Comparison of ENCODE assay signal across 8 cellular contexts in genomic region chr1:12179111-12179519, GRCh38.
DNase-seq lines count a peak whose midpoint lies in the region; ATAC-seq and TF ChIP-seq lines count a peak whose summit lies in the region.

No MANE protein-coding gene starts in this region.

- peaks cover 4% of the 10 kb centered on the region for H3K36me3 ChIP-seq in GM06990 (ENCODE audit: control insufficient read depth, insufficient read depth, low read length)
- peaks cover 24% of the 10 kb centered on the region for H3K36me3 ChIP-seq in effector memory CD4-positive, alpha-beta T cell (ENCODE audit: control insufficient read depth, insufficient read depth, low read length)

- peak overlapping the region; percentile 88 for H3K27ac ChIP-seq in effector memory CD4-positive, alpha-beta T cell (ENCODE audit: insufficient read depth, low read length, poor library complexity, severe bottlenecking)

- no peak overlapping the region for H3K4me3 ChIP-seq in GM06990 (replicated peaks; ENCODE audit: low read depth, low read length)
- peak overlapping the region; percentile 44 for H3K4me3 ChIP-seq in effector memory CD4-positive, alpha-beta T cell (ENCODE audit: insufficient read depth, low read depth, low read length, poor library complexity, severe bottlenecking)

- DNase-seq in GM06990 (ENCODE audit: extremely low read depth, insufficient read length) (peak; percentile 52), NCI-H2081 treated with DMSO at 0.1 percent for 48 hours (lab: John Stamatoyannopoulos, UW) (no peak)
- DNase-seq in activated CD4-positive, alpha-beta T cell treated with anti-CD3 and anti-CD28 coated beads, Interleukin-2, amount 50 U/mL, for 4 hours: peak; percentile 79 to 84
- peak; percentile 82 to 92 (median 87) for DNase-seq in effector memory CD4-positive, alpha-beta T cell
- DNase-seq in stimulated activated CD4-positive, alpha-beta T cell treated with anti-CD3 and anti-CD28 coated beads, Interleukin-15, amount 100 ng/mL, for 48 hours (ENCODE audit: low read depth in 2 of 2): peak; percentile 76 to 77

- no peak for TF ChIP-seq CTCF in GM06990 (IDR thresholded peaks at IDR 0.05; ENCODE audit: insufficient read depth, low read length, poor library complexity, severe bottlenecking)

- H3K9me3 ChIP-seq in effector memory CD4-positive, alpha-beta T cell (ENCODE audit: control insufficient read depth, low read length): no peaks in the 10 kb centered on the region

- no peaks in the 10 kb centered on the region for H3K27me3 ChIP-seq in GM06990 (replicated peaks; ENCODE audit: control insufficient read depth, insufficient read depth, low read length)
- H3K27me3 ChIP-seq in effector memory CD4-positive, alpha-beta T cell (replicated peaks; ENCODE audit: control insufficient read depth, insufficient read depth, low read length, poor library complexity, severe bottlenecking): no peaks in the 10 kb centered on the region

- no peak for ATAC-seq in GM18519 (IDR thresholded peaks at IDR 0.05; ENCODE audit: low FRiP score, unreplicated experiment)
- no peak for ATAC-seq in GM19035 (IDR thresholded peaks at IDR 0.05; ENCODE audit: unreplicated experiment)
- no peak for ATAC-seq in HG03521 (IDR thresholded peaks at IDR 0.05; ENCODE audit: unreplicated experiment)

- H3K4me1 ChIP-seq in effector memory CD4-positive, alpha-beta T cell (ENCODE audit: control insufficient read depth, insufficient read depth, low read length, poor library complexity, severe bottlenecking): peaks cover 87% of the 10 kb centered on the region
